Comparison of ENCODE assay signal across 1 cellular context in genomic region chr9:72564517-72565281, GRCh38.
TF ChIP-seq lines count a peak whose summit lies in the region.

No MANE protein-coding gene starts in this region.

TF ChIP-seq in liver, 16 proteins besides CTCF, POLR2A, EP300 and RAD21 (continued from another document):
- no peak for TF ChIP-seq RXRA (IDR thresholded peaks at IDR 0.05)
- TF ChIP-seq HNF4G (IDR thresholded peaks at IDR 0.05) = no peak
- peak in 1 of 2 donors; percentile 38 for TF ChIP-seq JUND (IDR thresholded peaks at IDR 0.05)
- peak; percentile 58 to 81 for TF ChIP-seq HNF4A (conservative IDR thresholded peaks at IDR 0.05)
- no peak for TF ChIP-seq ATF3 (IDR thresholded peaks at IDR 0.05)
- TF ChIP-seq NR2F2 (IDR thresholded peaks at IDR 0.05) = no peak
- TF ChIP-seq TAF1 (conservative IDR thresholded peaks at IDR 0.05) = no peak
